In genomic region chr10:128042131-128042610, GRCh38 we compare ENCODE assay signal across 19 cellular contexts.
DNase-seq lines count a peak whose midpoint lies in the region; ATAC-seq, FAIRE-seq and TF ChIP-seq lines count a peak whose summit lies in the region.
"Had no signal": no experiment of that assay in that cellular context is flagged by ENCODE, and none has a peak within 500 bp of the region (broad histone marks: within the 10 kb centered on the region; RNA-seq: fewer than 3 reads in every experiment).

No MANE protein-coding gene starts in this region.

- no peak for TF ChIP-seq EP300 in GM12878 (IDR thresholded peaks at IDR 0.05; ENCODE audit: borderline replicate concordance in 1 of 2, control insufficient read depth in 1 of 2, low read depth in 2 of 2, low read length in 2 of 2)

- H3K4me1 Mint-ChIP-seq in activated naive CD4-positive, alpha-beta T cell treated with anti-CD3 and anti-CD28 coated beads, Interleukin-2, amount 10 ng/mL, durations not matched to agents 7 days and 5 days = peaks cover 17% of the 10 kb centered on the region
- H3K4me1 Mint-ChIP-seq in natural killer cell treated with Interleukin-12 subunit alpha and Interleukin-12 subunit beta and Interleukin-15 and Interleukin-18, amount 100 ng/mL, for 72 hours (ENCODE audit: low read depth in 2 of 2) = peaks cover 32 to 39% of the 10 kb centered on the region in 2 donors

- no peaks in the 10 kb centered on the region for H3K36me3 ChIP-seq in GM12878 (ENCODE audit: control insufficient read depth in 2 of 2, insufficient read depth in 2 of 2, low read length in 1 of 2)
- H3K36me3 ChIP-seq: HAP-1, SJSA1 had no signal

- H3K9ac ChIP-seq in GM12878 (ENCODE audit: control insufficient read depth, insufficient read depth, low read length) = no peak overlapping the region

- no peak overlapping the region for H3K27ac Mint-ChIP-seq in activated naive CD4-positive, alpha-beta T cell treated with anti-CD3 and anti-CD28 coated beads, Interleukin-2, amount 10 ng/mL, durations not matched to agents 7 days and 5 days
- peak overlapping the region; percentile 31 to 88 for H3K27ac Mint-ChIP-seq in natural killer cell treated with Interleukin-12 subunit alpha and Interleukin-12 subunit beta and Interleukin-15 and Interleukin-18, amount 100 ng/mL, for 72 hours
- H3K27ac Mint-ChIP-seq: CD4-positive, alpha-beta T cell had no signal

- no peak overlapping the region for H3K4me2 ChIP-seq in GM12878 (ENCODE audit: control insufficient read depth, insufficient read depth)
- H3K4me2 ChIP-seq: A549 had no signal

- peak; percentile 20; the same call in 2 of the 3 replicates for ATAC-seq in GM12878
- ATAC-seq in natural killer cell treated with Interleukin-12 subunit alpha and Interleukin-12 subunit beta and Interleukin-15 and Interleukin-18, amount 100 ng/mL, for 72 hours = peak; percentile 91 to 92
- ATAC-seq: A549 had no signal

- no peaks in the 10 kb centered on the region for H4K20me1 ChIP-seq in GM12878 (ENCODE audit: control insufficient read depth, insufficient read depth)

- peaks cover 16% of the 10 kb centered on the region for H3K27me3 Mint-ChIP-seq in activated naive CD4-positive, alpha-beta T cell treated with anti-CD3 and anti-CD28 coated beads, Interleukin-2, amount 10 ng/mL, durations not matched to agents 7 days and 5 days
- H3K27me3 Mint-ChIP-seq in natural killer cell treated with Interleukin-12 subunit alpha and Interleukin-12 subunit beta and Interleukin-15 and Interleukin-18, amount 100 ng/mL, for 72 hours = no peaks in the 10 kb centered on the region
- H3K27me3 Mint-ChIP-seq: CD4-positive, alpha-beta T cell had no signal

- WGBS in GM12878 (ENCODE audit: insufficient coverage, insufficient replicate concordance, low lambda C conversion rate, missing lambda C conversion rate) = 59% methylated on average over 17 of the region's 17 CpGs

- POLR2A ChIA-PET in GM12878 (lab: Charles Lee) = no interaction called here

- intact Hi-C loops in GM12878 (cut with micrococcal nuclease; ENCODE audit: unreplicated experiment) = no loop called here

- BruUV-seq in GM12878 (replicated peaks; lab: Mats Ljungman, UMichigan) = no TSS peak

- no peaks in the 10 kb centered on the region for H3K9me3 Mint-ChIP-seq in activated naive CD4-positive, alpha-beta T cell treated with anti-CD3 and anti-CD28 coated beads, Interleukin-2, amount 10 ng/mL, durations not matched to agents 7 days and 5 days
- H3K9me3 Mint-ChIP-seq in natural killer cell treated with Interleukin-12 subunit alpha and Interleukin-12 subunit beta and Interleukin-15 and Interleukin-18, amount 100 ng/mL, for 72 hours = no peaks in the 10 kb centered on the region
- H3K9me3 Mint-ChIP-seq: CD4-positive, alpha-beta T cell had no signal

- RAD21 ChIA-PET in GM12878 (lab: Charles Lee; ENCODE audit: unreplicated experiment) = no interaction called here

- H3K79me2 ChIP-seq in GM12878 (ENCODE audit: control insufficient read depth, insufficient read depth, low read length) = no peaks in the 10 kb centered on the region

- H3K36me3 Mint-ChIP-seq in activated naive CD4-positive, alpha-beta T cell treated with anti-CD3 and anti-CD28 coated beads, Interleukin-2, amount 10 ng/mL, durations not matched to agents 7 days and 5 days = no peaks in the 10 kb centered on the region
- no peaks in the 10 kb centered on the region for H3K36me3 Mint-ChIP-seq in natural killer cell treated with Interleukin-12 subunit alpha and Interleukin-12 subunit beta and Interleukin-15 and Interleukin-18, amount 100 ng/mL, for 72 hours

- H3K4me3 Mint-ChIP-seq in activated naive CD4-positive, alpha-beta T cell treated with anti-CD3 and anti-CD28 coated beads, Interleukin-2, amount 10 ng/mL, durations not matched to agents 7 days and 5 days = no peak overlapping the region
- H3K4me3 Mint-ChIP-seq in natural killer cell treated with Interleukin-12 subunit alpha and Interleukin-12 subunit beta and Interleukin-15 and Interleukin-18, amount 100 ng/mL, for 72 hours = peak overlapping the region; percentile 55
- H3K4me3 Mint-ChIP-seq: CD4-positive, alpha-beta T cell had no signal

- in situ Hi-C loops in GM12878 (cut with MboI) = no loop called here

- peaks cover 13% of the 10 kb centered on the region for H3K4me1 ChIP-seq in GM12878 (ENCODE audit: control insufficient read depth, insufficient read depth, low read length)
- H3K4me1 ChIP-seq: HAP-1 had no signal

- no peak overlapping the region for H2AFZ ChIP-seq in GM12878 (ENCODE audit: control insufficient read depth, low read depth, low read length)

- no peaks in the 10 kb centered on the region for H3K9me3 ChIP-seq in GM12878 (replicated peaks; ENCODE audit: control insufficient read depth, insufficient read depth, low read length)
- H3K9me3 ChIP-seq: A549, HAP-1, SJSA1 had no signal

- CTCF ChIA-PET in activated naive CD4-positive, alpha-beta T cell treated with anti-CD3 and anti-CD28 coated beads, Interleukin-2, amount 10 ng/mL, durations not matched to agents 7 days and 5 days (lab: Charles Lee) = interaction anchor here (2.3 kb wide), 1 partner anchor 27 kb away, joined by 11 read pairs; no protein-coding TSS in a partner anchor
- CTCF ChIA-PET in GM12878 (lab: Yijun Ruan, JAX) = no interaction called here

- TF ChIP-seq RAD21 in GM12878 (IDR thresholded peaks at IDR 0.05; ENCODE audit: insufficient read depth, low read depth, low read length) = no peak

- FAIRE-seq in GM12878 (lab: Jason Lieb, UNC) = no peak
- FAIRE-seq: A549, D721Med had no signal

- DNase-seq in activated naive CD4-positive, alpha-beta T cell treated with anti-CD3 and anti-CD28 coated beads, Interleukin-2, amount 10 ng/mL, durations not matched to agents 7 days and 5 days = peak; percentile 17
- DNase-seq in activated naive CD4-positive, alpha-beta T cell treated with Interleukin-2 at 50 U/mL for 16 hours = no peak
- DNase-seq in GM12878 (ENCODE audit: low read depth, low spot score) (no peak), NCI-H146 treated with DMSO at 0.1 percent for 48 hours (lab: John Stamatoyannopoulos, UW; ENCODE audit: unreplicated experiment) (no peak), GDM1 (lab: John Stamatoyannopoulos, UW) (no peak), NOMO-1 treated with dmso at 0.1 percent for 144 hours (lab: John Stamatoyannopoulos, UW; ENCODE audit: unreplicated experiment) (no peak)
- peak; percentile 81 for DNase-seq in natural killer cell treated with Interleukin-12 subunit alpha and Interleukin-12 subunit beta and Interleukin-15 and Interleukin-18, amount 100 ng/mL, for 72 hours (ENCODE audit: low spot score)
- DNase-seq: CD4-positive, alpha-beta T cell; DMS79 treated with DMSO at 0.1 percent for 48 hours; GF-D8; Kasumi-1; NCI-H1417; NCI-H2029; NCI-H510A had no signal

- no peak for TF ChIP-seq CTCF in GM12878 (IDR thresholded peaks at IDR 0.05 in 2 of 3, conservative IDR thresholded peaks at IDR 0.05 in 1 of 3; ENCODE audit: control insufficient read depth in 2 of 3, extremely low read depth in 1 of 3, insufficient read depth in 1 of 3, low read depth in 3 of 3, low read length in 3 of 3)

- no peak for TF ChIP-seq POLR2A in GM12878 (IDR thresholded peaks at IDR 0.05; ENCODE audit: low read depth, low read length)

- no peak overlapping the region for H3K27ac ChIP-seq in GM12878 (ENCODE audit: control insufficient read depth, insufficient read depth)
- H3K27ac ChIP-seq: A549, RWPE1, SJSA1 had no signal

- SMC1A ChIA-PET in GM12878 (lab: Charles Lee; ENCODE audit: uncharacterized antibody, unreplicated experiment) = no interaction called here

- H3K4me3 ChIP-seq in GM12878 = no peak overlapping the region
- H3K4me3 ChIP-seq: A549, HAP-1, SJSA1 had no signal

- no peaks in the 10 kb centered on the region for H3K27me3 ChIP-seq in GM12878 (replicated peaks in 1 of 2; ENCODE audit: control insufficient read depth in 2 of 2, insufficient read depth in 2 of 2, low read length in 1 of 2)
- H3K27me3 ChIP-seq: SJSA1 had no signal

TF ChIP-seq in GM12878, 131 proteins besides CTCF, POLR2A, EP300 and RAD21:
- TF ChIP-seq PBX3 (IDR thresholded peaks at IDR 0.05; ENCODE audit: insufficient replicate concordance, low read depth, low read length) (no peak), BHLHE40 (IDR thresholded peaks at IDR 0.05; ENCODE audit: borderline replicate concordance in 1 of 2, low read depth in 2 of 2, low read length in 1 of 2) (peak in 1 of 2 experiments; percentile 26; a peak in 1 of 4 replicates), WRNIP1 (IDR thresholded peaks at IDR 0.05; ENCODE audit: borderline replicate concordance, low read depth, low read length) (no peak), TCF12 (IDR thresholded peaks at IDR 0.05; ENCODE audit: low read depth, low read length) (no peak), CREM (IDR thresholded peaks at IDR 0.05; ENCODE audit: low read depth) (no peak), CHD2 (IDR thresholded peaks at IDR 0.05; ENCODE audit: borderline replicate concordance, low read depth, low read length) (no peak)

Comparison
In these comparisons a context has a peak if more than half of its experiments do, and no peak if none do; other contexts are left out.
1. DNase-seq: peak in activated naive CD4-positive, alpha-beta T cell treated with anti-CD3 and anti-CD28 coated beads, Interleukin-2, amount 10 ng/mL, durations not matched to agents 7 days and 5 days (single experiment) and natural killer cell treated with Interleukin-12 subunit alpha and Interleukin-12 subunit beta and Interleukin-15 and Interleukin-18, amount 100 ng/mL, for 72 hours (single experiment); none in activated naive CD4-positive, alpha-beta T cell treated with Interleukin-2 at 50 U/mL for 16 hours (single experiment), GM12878 (single experiment), NCI-H146 treated with DMSO at 0.1 percent for 48 hours (single experiment), GDM1 (single experiment) and NOMO-1 treated with dmso at 0.1 percent for 144 hours (single experiment).